In genomic region chr1:172068334-172068733, GRCh38 we compare ENCODE assay signal across 34 cellular contexts.
"Had no signal": no experiment of that assay in that cellular context is flagged by ENCODE, and none has a peak within 500 bp of the region (broad histone marks: within the 10 kb centered on the region; RNA-seq: fewer than 3 reads in every experiment).

No MANE protein-coding gene starts in this region.

- DNase-seq: activated B cell treated with CpG ODN at 0.5 μM for 24 hours; activated CD4-positive, alpha-beta T cell treated with anti-CD3 and anti-CD28 coated beads for 48 hours; activated CD4-positive, alpha-beta T cell treated with anti-CD3 and anti-CD28 coated beads, Interleukin-2, amount 50 U/mL, for 1 hour; activated CD4-positive, alpha-beta T cell treated with anti-CD3 and anti-CD28 coated beads, Interleukin-2, amount 50 U/mL, for 48 hours; activated CD8-positive, alpha-beta memory T cell treated with anti-CD3 and anti-CD28 coated beads for 24 hours; activated CD8-positive, alpha-beta T cell treated with anti-CD3 and anti-CD28 coated beads for 36 hours; activated effector memory CD4-positive, alpha-beta T cell treated with Interleukin-2 at 50 U/mL for 16 hours; activated gamma-delta T cell treated with Interleukin-2 at 50 U/mL for 16 hours; activated naive CD4-positive, alpha-beta T cell treated with Interleukin-2 at 50 U/mL for 16 hours; activated naive CD8-positive, alpha-beta T cell treated with anti-CD3 and anti-CD28 coated beads for 36 hours; activated naive CD8-positive, alpha-beta T cell treated with anti-CD3 and anti-CD28 coated beads, Interleukin-2, amount 50 U/mL, for 24 hours; activated T-cell treated with anti-CD3 and anti-CD28 coated beads, Interleukin-2, amount 50 U/mL, for 4 hours; adrenal gland; amygdala; aorta; body of pancreas; cortex of kidney; dermis blood vessel endothelial cell; effector CD8-positive, alpha-beta T cell; esophagus squamous epithelium; foreskin melanocyte; heart right ventricle; T-helper 17 cell; T1000; WERI-Rb-1 had no signal

- H3K4me1 ChIP-seq: adrenal gland, body of pancreas, gastroesophageal sphincter, heart right ventricle had no signal

- FAIRE-seq: colon, endometrium, endothelial cell of umbilical vein had no signal

- H3K9me3 Mint-ChIP-seq: activated B cell treated with CpG ODN at 0.5 μM for 24 hours; activated CD8-positive, alpha-beta T cell treated with anti-CD3 and anti-CD28 coated beads for 36 hours; activated naive CD4-positive, alpha-beta T cell treated with anti-CD3 and anti-CD28 coated beads, Interleukin-2, amount 50 U/mL, for 24 hours; activated naive CD8-positive, alpha-beta T cell treated with anti-CD3 and anti-CD28 coated beads for 36 hours; activated naive CD8-positive, alpha-beta T cell treated with anti-CD3 and anti-CD28 coated beads, Interleukin-2, amount 50 U/mL, for 24 hours; activated T-cell treated with anti-CD3 and anti-CD28 coated beads, Interleukin-2, amount 50 U/mL, for 4 hours; activated T-helper 17 cell treated with anti-CD3 and anti-CD28 coated beads, Interleukin-2, amount 50 U/mL, for 72 hours; T-helper 2 cell treated with Interferon-gamma antibody and Interleukin-4, amounts not matched to agents 5 μg/mL and 100 μg/mL, for 36 hours had no signal

- H3K27me3 Mint-ChIP-seq: activated B cell treated with CpG ODN at 0.5 μM for 24 hours; activated CD8-positive, alpha-beta T cell treated with anti-CD3 and anti-CD28 coated beads for 36 hours; activated naive CD4-positive, alpha-beta T cell treated with anti-CD3 and anti-CD28 coated beads, Interleukin-2, amount 50 U/mL, for 24 hours; activated naive CD8-positive, alpha-beta T cell treated with anti-CD3 and anti-CD28 coated beads for 36 hours; activated naive CD8-positive, alpha-beta T cell treated with anti-CD3 and anti-CD28 coated beads, Interleukin-2, amount 50 U/mL, for 24 hours; activated T-helper 17 cell treated with anti-CD3 and anti-CD28 coated beads, Interleukin-2, amount 50 U/mL, for 72 hours; T-helper 17 cell had no signal

- H3K27ac ChIP-seq: adrenal gland, body of pancreas, epithelial cell of prostate, esophagus squamous epithelium, gastroesophageal sphincter, heart right ventricle, WERI-Rb-1 had no signal

- H3K27ac Mint-ChIP-seq: activated B cell treated with CpG ODN at 0.5 μM for 24 hours; activated CD8-positive, alpha-beta T cell treated with anti-CD3 and anti-CD28 coated beads for 36 hours; activated naive CD4-positive, alpha-beta T cell treated with anti-CD3 and anti-CD28 coated beads, Interleukin-2, amount 50 U/mL, for 24 hours; activated naive CD8-positive, alpha-beta T cell treated with anti-CD3 and anti-CD28 coated beads for 36 hours; activated naive CD8-positive, alpha-beta T cell treated with anti-CD3 and anti-CD28 coated beads, Interleukin-2, amount 50 U/mL, for 24 hours; activated T-helper 17 cell treated with anti-CD3 and anti-CD28 coated beads, Interleukin-2, amount 50 U/mL, for 72 hours; T-helper 17 cell; T-helper 2 cell treated with Interferon-gamma antibody and Interleukin-4, amounts not matched to agents 5 μg/mL and 100 μg/mL, for 36 hours had no signal

- H3K4me3 ChIP-seq: adrenal gland, body of pancreas, esophagus squamous epithelium, gastroesophageal sphincter, heart right ventricle had no signal

- ATAC-seq: activated CD4-positive, CD25-positive, alpha-beta regulatory T cell treated with anti-CD3 and anti-CD28 coated beads, Interleukin-2, amount 50 U/mL, for 24 hours; activated CD8-positive, alpha-beta T cell treated with anti-CD3 and anti-CD28 coated beads for 36 hours; activated naive CD8-positive, alpha-beta T cell treated with anti-CD3 and anti-CD28 coated beads, Interleukin-2, amount 50 U/mL, for 24 hours; activated T-cell treated with anti-CD3 and anti-CD28 coated beads, Interleukin-2, amount 50 U/mL, for 4 hours; activated T-helper 17 cell treated with anti-CD3 and anti-CD28 coated beads, Interleukin-2, amount 50 U/mL, for 72 hours; body of pancreas; gastroesophageal sphincter; heart right ventricle; T-helper 17 cell had no signal

- H3K4me1 Mint-ChIP-seq: activated B cell treated with CpG ODN at 0.5 μM for 24 hours; activated naive CD4-positive, alpha-beta T cell treated with anti-CD3 and anti-CD28 coated beads, Interleukin-2, amount 50 U/mL, for 24 hours; activated naive CD8-positive, alpha-beta T cell treated with anti-CD3 and anti-CD28 coated beads for 36 hours; activated naive CD8-positive, alpha-beta T cell treated with anti-CD3 and anti-CD28 coated beads, Interleukin-2, amount 50 U/mL, for 24 hours; activated T-helper 17 cell treated with anti-CD3 and anti-CD28 coated beads, Interleukin-2, amount 50 U/mL, for 72 hours; T-helper 17 cell had no signal

- H3K27me3 ChIP-seq: adrenal gland, body of pancreas, esophagus squamous epithelium, gastroesophageal sphincter, heart right ventricle had no signal

- H3K4me3 Mint-ChIP-seq: activated B cell treated with CpG ODN at 0.5 μM for 24 hours; activated CD8-positive, alpha-beta T cell treated with anti-CD3 and anti-CD28 coated beads for 36 hours; activated naive CD4-positive, alpha-beta T cell treated with anti-CD3 and anti-CD28 coated beads, Interleukin-2, amount 50 U/mL, for 24 hours; activated naive CD8-positive, alpha-beta T cell treated with anti-CD3 and anti-CD28 coated beads for 36 hours; activated naive CD8-positive, alpha-beta T cell treated with anti-CD3 and anti-CD28 coated beads, Interleukin-2, amount 50 U/mL, for 24 hours; activated T-cell treated with anti-CD3 and anti-CD28 coated beads, Interleukin-2, amount 50 U/mL, for 4 hours; activated T-helper 17 cell treated with anti-CD3 and anti-CD28 coated beads, Interleukin-2, amount 50 U/mL, for 72 hours; T-helper 17 cell; T-helper 2 cell treated with Interferon-gamma antibody and Interleukin-4, amounts not matched to agents 5 μg/mL and 100 μg/mL, for 36 hours had no signal

- H3K36me3 Mint-ChIP-seq: activated naive CD4-positive, alpha-beta T cell treated with anti-CD3 and anti-CD28 coated beads, Interleukin-2, amount 50 U/mL, for 24 hours had no signal

- H3K9me3 ChIP-seq: adrenal gland, body of pancreas, esophagus squamous epithelium, gastroesophageal sphincter, heart right ventricle had no signal
